11 cellular contexts compared by ENCODE assay signal in the genomic region with DNA sequence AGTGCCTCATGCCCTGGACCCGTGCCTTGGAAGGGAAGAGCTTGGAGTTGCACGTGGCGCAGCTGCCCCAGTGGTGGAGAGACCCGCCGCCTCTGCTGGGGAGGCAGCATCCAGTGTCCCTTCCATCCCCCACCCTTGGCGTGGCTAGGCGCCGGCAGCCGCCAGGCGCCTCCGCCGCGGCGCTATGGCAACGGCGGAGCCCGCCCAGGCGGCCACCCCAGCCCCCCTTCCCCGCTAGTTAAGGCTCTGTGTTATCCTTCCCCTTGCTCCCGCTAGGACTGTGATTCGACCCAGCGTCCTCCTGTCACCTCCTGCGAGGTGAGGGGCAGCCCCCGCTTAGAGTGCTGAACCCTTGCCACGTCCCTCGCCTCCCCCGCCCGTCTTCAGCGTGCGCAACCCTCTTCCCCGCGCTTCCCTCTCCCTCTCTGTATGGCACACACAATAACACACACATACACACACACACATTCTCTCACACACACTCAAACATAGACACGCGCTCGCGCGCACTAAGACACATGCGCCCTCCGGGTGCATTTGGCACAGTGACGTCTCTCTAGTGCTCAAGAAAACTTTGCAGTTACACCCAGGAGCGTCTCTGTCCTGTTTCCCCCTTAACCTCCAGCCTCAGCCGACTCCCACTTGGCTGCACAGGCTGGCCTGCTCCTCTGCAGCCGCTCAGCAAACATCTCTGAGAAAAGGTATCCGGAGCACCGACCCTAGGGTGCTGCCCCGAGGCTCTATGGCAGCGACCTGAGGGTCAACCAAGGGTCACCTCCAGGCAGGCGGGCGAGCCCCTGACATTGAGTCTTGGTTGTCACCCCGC. TPM values are rescaled to one million over a fixed set of nuclear protein-coding genes. Genes with fewer than 3 reads are reported as not detected.
DNase-seq lines count a peak whose midpoint lies in the region; ATAC-seq and TF ChIP-seq lines count a peak whose summit lies in the region.
"Had no signal": no experiment of that assay in that cellular context is flagged by ENCODE, and none has a peak within 500 bp of the region (broad histone marks: within the 10 kb centered on the region; RNA-seq: fewer than 3 reads in every experiment).

No MANE protein-coding gene starts in this region.

- TF ChIP-seq CTCF in heart left ventricle (IDR thresholded peaks at IDR 0.05) (no peak), retinal pigment epithelial cell (conservative IDR thresholded peaks at IDR 0.05; ENCODE audit: low read depth, low read length) (no peak)

- H3K4me3 ChIP-seq in heart left ventricle (peak overlapping the region in 10 of 12 donors; percentile 4 to 52 (median 38)), retinal pigment epithelial cell (ENCODE audit: low read length) (peak overlapping the region; percentile 51)
- H3K4me3 ChIP-seq: ovary had no signal

- POLR2A ChIA-PET in HEK293T (lab: Yijun Ruan, JAX) = no interaction called here

- H3K4me1 ChIP-seq in heart left ventricle = peaks cover 0 to 5% (median 0%) of the 10 kb centered on the region in 12 donors

- peak overlapping the region in 3 of 12 donors; percentile 9 to 65 (median 55) for H3K27ac ChIP-seq in heart left ventricle
- H3K27ac ChIP-seq: ovary had no signal

- CTCF ChIA-PET in HEK293T (lab: Yijun Ruan, JAX) = no interaction called here

- 2 to 7% (median 4%) methylated on average over 29 to 50 of the region's 50 CpGs for WGBS in heart left ventricle, 4 donors

- peak; percentile 58 to 81 (median 67) for ATAC-seq in heart left ventricle
- ATAC-seq: activated T-cell treated with anti-CD3 and anti-CD28 coated beads, Interleukin-2, amount 50 U/mL, for 4 hours had no signal

- no peaks in the 10 kb centered on the region for H3K9me3 ChIP-seq in heart left ventricle
- H3K9me3 ChIP-seq: ovary had no signal

- TF ChIP-seq POLR2A in heart left ventricle (IDR thresholded peaks at IDR 0.05) = no peak

- intact Hi-C loops in heart left ventricle (cut with DNase I) = no loop called here

- DNase-seq in HEK293T (ENCODE audit: extremely low spot score) (peak; percentile 27), SK-N-DZ (ENCODE audit: low spot score) (peak; percentile 86), heart left ventricle (peak in 3 of 5 donors; percentile 40 to 64 (median 62)), retinal pigment epithelial cell (ENCODE audit: low read depth) (no peak), NOMO-1 treated with dmso at 0.1 percent for 144 hours (lab: John Stamatoyannopoulos, UW; ENCODE audit: unreplicated experiment) (no peak), NCI-H2107 (lab: John Stamatoyannopoulos, UW) (no peak), NCI-H1436 treated with DMSO at 0.1 percent for 48 hours (lab: John Stamatoyannopoulos, UW) (no peak)
- DNase-seq: activated T-cell treated with anti-CD3 and anti-CD28 coated beads, Interleukin-2, amount 50 U/mL, for 4 hours; GOT3; SIG-M5 had no signal

- H3K27me3 ChIP-seq in heart left ventricle = peaks cover 0 to 75% (median 28%) of the 10 kb centered on the region in 9 donors
- H3K27me3 ChIP-seq: ovary had no signal

- H3K36me3 ChIP-seq in heart left ventricle = no peaks in the 10 kb centered on the region
- H3K36me3 ChIP-seq: ovary had no signal

TF ChIP-seq in HEK293T, 16 proteins besides CTCF, POLR2A, EP300 and RAD21:
- TF ChIP-seq ARNT (IDR thresholded peaks at IDR 0.05) = no peak
- TF ChIP-seq FOXM1 (IDR thresholded peaks at IDR 0.05; ENCODE audit: borderline replicate concordance) = no peak
- TF ChIP-seq L3MBTL2 (conservative IDR thresholded peaks at IDR 0.05) = no peak
- TF ChIP-seq ELF4 (IDR thresholded peaks at IDR 0.05) = no peak
- no peak for TF ChIP-seq NFRKB (IDR thresholded peaks at IDR 0.05)
- TF ChIP-seq SP1 (IDR thresholded peaks at IDR 0.05) = no peak

RNA-seq across cellular contexts. Expression of a gene that starts 8.5 kb away (rescaled TPM):
- 6.7 and 11.2 TPM in 2 replicates for polyA plus RNA-seq in SK-N-DZ (2014; cell fraction: cytosol; rRNA removed)
- polyA plus RNA-seq in SK-N-DZ (2014; cell fraction: nucleus; rRNA removed) = 34.1 and 38.3 TPM in 2 replicates
- 1 to 10 TPM; 1.2 to 7.0 (median 5.1) TPM for total RNA-seq in heart left ventricle
- polyA plus RNA-seq in heart left ventricle = 1 to 10 TPM in 1 of 2 donors, under 1 TPM in 1; 0.33 to 3.4 TPM
- total RNA-seq: activated T-cell treated with anti-CD3 and anti-CD28 coated beads, Interleukin-2, amount 50 U/mL, for 4 hours had no signal

Comparison
In these comparisons a context has a peak if more than half of its experiments do, and no peak if none do; other contexts are left out.
1. DNase-seq: peak in HEK293T (single experiment), SK-N-DZ (single experiment) and heart left ventricle (3 of 5); none in retinal pigment epithelial cell (single experiment), NOMO-1 treated with dmso at 0.1 percent for 144 hours (single experiment), NCI-H2107 (single experiment) and NCI-H1436 treated with DMSO at 0.1 percent for 48 hours (single experiment).